In the genomic region with DNA sequence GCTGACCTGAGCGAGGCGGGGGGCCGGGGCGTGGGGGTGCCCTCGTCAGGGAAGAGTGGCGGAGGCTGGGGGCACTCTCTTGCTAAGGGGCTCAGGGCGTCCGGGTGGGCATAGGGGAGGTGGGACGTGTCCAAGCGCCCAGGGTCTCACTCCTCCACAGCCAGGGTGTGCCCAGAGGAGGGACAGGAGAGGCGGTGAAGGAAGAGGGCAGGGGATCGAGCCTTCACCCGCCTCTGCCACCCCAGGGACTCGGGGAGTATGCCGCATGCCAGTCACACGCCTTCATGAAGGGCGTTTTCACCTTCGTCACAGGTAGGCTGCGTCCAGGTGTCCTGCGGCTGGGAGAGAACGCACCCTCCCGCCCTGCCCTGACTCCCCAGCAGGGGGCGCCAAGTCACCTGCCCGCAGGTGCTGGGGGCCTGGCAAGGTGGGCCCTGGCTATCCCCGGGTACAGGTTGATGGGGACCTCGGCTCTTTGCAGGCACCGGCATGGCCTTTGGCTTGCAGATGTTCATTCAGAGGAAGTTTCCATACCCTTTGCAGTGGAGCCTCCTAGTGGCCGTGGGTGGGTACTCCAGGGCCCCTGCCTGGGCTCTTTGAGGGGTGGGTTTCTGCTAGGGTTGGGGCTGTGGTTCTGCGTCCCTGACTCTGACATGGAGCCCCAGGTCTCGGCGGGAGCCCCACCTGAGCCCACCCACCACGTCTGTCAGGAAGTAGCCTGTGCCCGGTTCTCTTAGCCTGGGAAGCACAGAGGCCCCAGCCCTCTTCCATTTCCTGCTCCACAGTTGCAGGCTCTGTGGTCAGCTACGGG, we compare ENCODE assay signal across 1 cellular context.
TF ChIP-seq lines count a peak whose summit lies in the region.

No MANE protein-coding gene starts in this region.

TF ChIP-seq in HEK293, 187 proteins besides CTCF, POLR2A, EP300 and RAD21 (continued from another document and continues in another):
- TF ChIP-seq, protein P1, sequence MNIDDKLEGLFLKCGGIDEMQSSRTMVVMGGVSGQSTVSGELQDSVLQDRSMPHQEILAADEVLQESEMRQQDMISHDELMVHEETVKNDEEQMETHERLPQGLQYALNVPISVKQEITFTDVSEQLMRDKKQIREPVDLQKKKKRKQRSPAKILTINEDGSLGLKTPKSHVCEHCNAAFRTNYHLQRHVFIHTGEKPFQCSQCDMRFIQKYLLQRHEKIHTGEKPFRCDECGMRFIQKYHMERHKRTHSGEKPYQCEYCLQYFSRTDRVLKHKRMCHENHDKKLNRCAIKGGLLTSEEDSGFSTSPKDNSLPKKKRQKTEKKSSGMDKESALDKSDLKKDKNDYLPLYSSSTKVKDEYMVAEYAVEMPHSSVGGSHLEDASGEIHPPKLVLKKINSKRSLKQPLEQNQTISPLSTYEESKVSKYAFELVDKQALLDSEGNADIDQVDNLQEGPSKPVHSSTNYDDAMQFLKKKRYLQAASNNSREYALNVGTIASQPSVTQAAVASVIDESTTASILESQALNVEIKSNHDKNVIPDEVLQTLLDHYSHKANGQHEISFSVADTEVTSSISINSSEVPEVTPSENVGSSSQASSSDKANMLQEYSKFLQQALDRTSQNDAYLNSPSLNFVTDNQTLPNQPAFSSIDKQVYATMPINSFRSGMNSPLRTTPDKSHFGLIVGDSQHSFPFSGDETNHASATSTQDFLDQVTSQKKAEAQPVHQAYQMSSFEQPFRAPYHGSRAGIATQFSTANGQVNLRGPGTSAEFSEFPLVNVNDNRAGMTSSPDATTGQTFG (tag by site-specific recombination; IDR thresholded peaks at IDR 0.05; ENCODE audit: borderline replicate concordance): no peak
- no peak for TF ChIP-seq ZNF174 (tag by site-specific recombination; IDR thresholded peaks at IDR 0.05)
- TF ChIP-seq, protein P2, sequence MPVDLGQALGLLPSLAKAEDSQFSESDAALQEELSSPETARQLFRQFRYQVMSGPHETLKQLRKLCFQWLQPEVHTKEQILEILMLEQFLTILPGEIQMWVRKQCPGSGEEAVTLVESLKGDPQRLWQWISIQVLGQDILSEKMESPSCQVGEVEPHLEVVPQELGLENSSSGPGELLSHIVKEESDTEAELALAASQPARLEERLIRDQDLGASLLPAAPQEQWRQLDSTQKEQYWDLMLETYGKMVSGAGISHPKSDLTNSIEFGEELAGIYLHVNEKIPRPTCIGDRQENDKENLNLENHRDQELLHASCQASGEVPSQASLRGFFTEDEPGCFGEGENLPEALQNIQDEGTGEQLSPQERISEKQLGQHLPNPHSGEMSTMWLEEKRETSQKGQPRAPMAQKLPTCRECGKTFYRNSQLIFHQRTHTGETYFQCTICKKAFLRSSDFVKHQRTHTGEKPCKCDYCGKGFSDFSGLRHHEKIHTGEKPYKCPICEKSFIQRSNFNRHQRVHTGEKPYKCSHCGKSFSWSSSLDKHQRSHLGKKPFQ (tag by site-specific recombination; IDR thresholded peaks at IDR 0.05): no peak
- TF ChIP-seq ZNF544 (tag by site-specific recombination; IDR thresholded peaks at IDR 0.05): no peak
- TF ChIP-seq TRIM28 (IDR thresholded peaks at IDR 0.05; ENCODE audit: borderline replicate concordance, low read length): no peak
- TF ChIP-seq ZNF391 (tag by site-specific recombination; IDR thresholded peaks at IDR 0.05; ENCODE audit: borderline replicate concordance, low read depth): peak; percentile 38; the same call in 1 of the 2 replicates
- no peak for TF ChIP-seq HOXD13 (CRISPR knock-in tag; IDR thresholded peaks at IDR 0.05; ENCODE audit: borderline replicate concordance)
- TF ChIP-seq, protein P3, sequence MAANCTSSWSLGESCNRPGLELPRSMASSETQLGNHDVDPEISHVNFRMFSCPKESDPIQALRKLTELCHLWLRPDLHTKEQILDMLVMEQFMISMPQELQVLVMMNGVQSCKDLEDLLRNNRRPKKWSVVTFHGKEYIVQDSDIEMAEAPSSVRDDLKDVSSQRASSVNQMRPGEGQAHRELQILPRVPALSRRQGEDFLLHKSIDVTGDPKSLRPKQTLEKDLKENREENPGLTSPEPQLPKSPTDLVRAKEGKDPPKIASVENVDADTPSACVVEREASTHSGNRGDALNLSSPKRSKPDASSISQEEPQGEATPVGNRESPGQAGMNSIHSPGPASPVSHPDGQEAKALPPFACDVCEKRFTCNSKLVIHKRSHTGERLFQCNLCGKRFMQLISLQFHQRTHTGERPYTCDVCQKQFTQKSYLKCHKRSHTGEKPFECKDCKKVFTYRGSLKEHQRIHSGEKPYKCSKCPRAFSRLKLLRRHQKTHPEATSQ (tag by site-specific recombination; IDR thresholded peaks at IDR 0.05): no peak
- TF ChIP-seq ZNF19 (tag by site-specific recombination; IDR thresholded peaks at IDR 0.05; ENCODE audit: low read depth): no peak
- no peak for TF ChIP-seq OVOL3 (tag by site-specific recombination; IDR thresholded peaks at IDR 0.05)
- TF ChIP-seq ZNF792 (tag by site-specific recombination; IDR thresholded peaks at IDR 0.05): no peak
- TF ChIP-seq ZNF146 (tag by site-specific recombination; IDR thresholded peaks at IDR 0.05): no peak
- TF ChIP-seq, protein P4, sequence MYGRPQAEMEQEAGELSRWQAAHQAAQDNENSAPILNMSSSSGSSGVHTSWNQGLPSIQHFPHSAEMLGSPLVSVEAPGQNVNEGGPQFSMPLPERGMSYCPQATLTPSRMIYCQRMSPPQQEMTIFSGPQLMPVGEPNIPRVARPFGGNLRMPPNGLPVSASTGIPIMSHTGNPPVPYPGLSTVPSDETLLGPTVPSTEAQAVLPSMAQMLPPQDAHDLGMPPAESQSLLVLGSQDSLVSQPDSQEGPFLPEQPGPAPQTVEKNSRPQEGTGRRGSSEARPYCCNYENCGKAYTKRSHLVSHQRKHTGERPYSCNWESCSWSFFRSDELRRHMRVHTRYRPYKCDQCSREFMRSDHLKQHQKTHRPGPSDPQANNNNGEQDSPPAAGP (tag by site-specific recombination; IDR thresholded peaks at IDR 0.05): peak; percentile 69; the same call in 1 of the 2 replicates
- no peak for TF ChIP-seq ZNF785 (tag by site-specific recombination; IDR thresholded peaks at IDR 0.05)
- TF ChIP-seq MYNN (tag by site-specific recombination; IDR thresholded peaks at IDR 0.05; ENCODE audit: borderline replicate concordance): peak; percentile 26; the same call in 1 of the 2 replicates
- TF ChIP-seq ZNF292 (tag by site-specific recombination; IDR thresholded peaks at IDR 0.05; ENCODE audit: borderline replicate concordance, low read depth): no peak
- TF ChIP-seq, protein P5, sequence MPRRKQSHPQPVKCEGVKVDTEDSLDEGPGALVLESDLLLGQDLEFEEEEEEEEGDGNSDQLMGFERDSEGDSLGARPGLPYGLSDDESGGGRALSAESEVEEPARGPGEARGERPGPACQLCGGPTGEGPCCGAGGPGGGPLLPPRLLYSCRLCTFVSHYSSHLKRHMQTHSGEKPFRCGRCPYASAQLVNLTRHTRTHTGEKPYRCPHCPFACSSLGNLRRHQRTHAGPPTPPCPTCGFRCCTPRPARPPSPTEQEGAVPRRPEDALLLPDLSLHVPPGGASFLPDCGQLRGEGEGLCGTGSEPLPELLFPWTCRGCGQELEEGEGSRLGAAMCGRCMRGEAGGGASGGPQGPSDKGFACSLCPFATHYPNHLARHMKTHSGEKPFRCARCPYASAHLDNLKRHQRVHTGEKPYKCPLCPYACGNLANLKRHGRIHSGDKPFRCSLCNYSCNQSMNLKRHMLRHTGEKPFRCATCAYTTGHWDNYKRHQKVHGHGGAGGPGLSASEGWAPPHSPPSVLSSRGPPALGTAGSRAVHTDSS (tag by site-specific recombination; IDR thresholded peaks at IDR 0.05): no peak
- TF ChIP-seq, protein P6, sequence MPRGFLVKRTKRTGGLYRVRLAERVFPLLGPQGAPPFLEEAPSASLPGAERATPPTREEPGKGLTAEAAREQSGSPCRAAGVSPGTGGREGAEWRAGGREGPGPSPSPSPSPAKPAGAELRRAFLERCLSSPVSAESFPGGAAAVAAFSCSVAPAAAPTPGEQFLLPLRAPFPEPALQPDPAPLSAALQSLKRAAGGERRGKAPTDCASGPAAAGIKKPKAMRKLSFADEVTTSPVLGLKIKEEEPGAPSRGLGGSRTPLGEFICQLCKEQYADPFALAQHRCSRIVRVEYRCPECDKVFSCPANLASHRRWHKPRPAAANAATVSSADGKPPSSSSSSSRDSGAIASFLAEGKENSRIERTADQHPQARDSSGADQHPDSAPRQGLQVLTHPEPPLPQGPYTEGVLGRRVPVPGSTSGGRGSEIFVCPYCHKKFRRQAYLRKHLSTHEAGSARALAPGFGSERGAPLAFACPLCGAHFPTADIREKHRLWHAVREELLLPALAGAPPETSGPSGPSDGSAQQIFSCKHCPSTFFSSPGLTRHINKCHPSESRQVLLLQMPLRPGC (tag by site-specific recombination; IDR thresholded peaks at IDR 0.05): 0 out of 2 replicates have a peak, but pooled peaks have one; percentile 10
- TF ChIP-seq ZNF837 (tag by site-specific recombination; IDR thresholded peaks at IDR 0.05): no peak
- no peak for TF ChIP-seq ZNF354C (tag by site-specific recombination; IDR thresholded peaks at IDR 0.05; ENCODE audit: borderline replicate concordance, low read depth)
- TF ChIP-seq REPIN1 (tag by site-specific recombination; IDR thresholded peaks at IDR 0.05; ENCODE audit: low read depth): no peak
- TF ChIP-seq ZNF426 (tag by site-specific recombination; IDR thresholded peaks at IDR 0.05): no peak
- no peak for TF ChIP-seq ZBTB21 (tag by site-specific recombination; IDR thresholded peaks at IDR 0.05)
- TF ChIP-seq ZNF23 (tag by site-specific recombination; IDR thresholded peaks at IDR 0.05; ENCODE audit: borderline replicate concordance): no peak
- TF ChIP-seq OSR2 (tag by site-specific recombination; IDR thresholded peaks at IDR 0.05): no peak
- TF ChIP-seq SCRT1 (tag by site-specific recombination; IDR thresholded peaks at IDR 0.05; ENCODE audit: borderline replicate concordance): no peak
- no peak for TF ChIP-seq ZNF324 (tag by site-specific recombination; IDR thresholded peaks at IDR 0.05)
- TF ChIP-seq, protein P7, sequence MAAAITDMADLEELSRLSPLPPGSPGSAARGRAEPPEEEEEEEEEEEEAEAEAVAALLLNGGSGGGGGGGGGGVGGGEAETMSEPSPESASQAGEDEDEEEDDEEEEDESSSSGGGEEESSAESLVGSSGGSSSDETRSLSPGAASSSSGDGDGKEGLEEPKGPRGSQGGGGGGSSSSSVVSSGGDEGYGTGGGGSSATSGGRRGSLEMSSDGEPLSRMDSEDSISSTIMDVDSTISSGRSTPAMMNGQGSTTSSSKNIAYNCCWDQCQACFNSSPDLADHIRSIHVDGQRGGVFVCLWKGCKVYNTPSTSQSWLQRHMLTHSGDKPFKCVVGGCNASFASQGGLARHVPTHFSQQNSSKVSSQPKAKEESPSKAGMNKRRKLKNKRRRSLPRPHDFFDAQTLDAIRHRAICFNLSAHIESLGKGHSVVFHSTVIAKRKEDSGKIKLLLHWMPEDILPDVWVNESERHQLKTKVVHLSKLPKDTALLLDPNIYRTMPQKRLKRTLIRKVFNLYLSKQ (tag by site-specific recombination; IDR thresholded peaks at IDR 0.05; ENCODE audit: borderline replicate concordance): 0 out of 2 replicates have a peak, but pooled peaks have one; percentile 48
- no peak for TF ChIP-seq ZSCAN23 (tag by site-specific recombination; IDR thresholded peaks at IDR 0.05)
- peak; percentile 51; the same call in 1 of the 2 replicates for TF ChIP-seq ZXDB (tag by site-specific recombination; IDR thresholded peaks at IDR 0.05)
- no peak for TF ChIP-seq ZNF140 (tag by site-specific recombination; IDR thresholded peaks at IDR 0.05)
- no peak for TF ChIP-seq ZNF184 (tag by site-specific recombination; IDR thresholded peaks at IDR 0.05)
- TF ChIP-seq ZNF677 (tag by site-specific recombination; IDR thresholded peaks at IDR 0.05): no peak
- TF ChIP-seq, protein P8, sequence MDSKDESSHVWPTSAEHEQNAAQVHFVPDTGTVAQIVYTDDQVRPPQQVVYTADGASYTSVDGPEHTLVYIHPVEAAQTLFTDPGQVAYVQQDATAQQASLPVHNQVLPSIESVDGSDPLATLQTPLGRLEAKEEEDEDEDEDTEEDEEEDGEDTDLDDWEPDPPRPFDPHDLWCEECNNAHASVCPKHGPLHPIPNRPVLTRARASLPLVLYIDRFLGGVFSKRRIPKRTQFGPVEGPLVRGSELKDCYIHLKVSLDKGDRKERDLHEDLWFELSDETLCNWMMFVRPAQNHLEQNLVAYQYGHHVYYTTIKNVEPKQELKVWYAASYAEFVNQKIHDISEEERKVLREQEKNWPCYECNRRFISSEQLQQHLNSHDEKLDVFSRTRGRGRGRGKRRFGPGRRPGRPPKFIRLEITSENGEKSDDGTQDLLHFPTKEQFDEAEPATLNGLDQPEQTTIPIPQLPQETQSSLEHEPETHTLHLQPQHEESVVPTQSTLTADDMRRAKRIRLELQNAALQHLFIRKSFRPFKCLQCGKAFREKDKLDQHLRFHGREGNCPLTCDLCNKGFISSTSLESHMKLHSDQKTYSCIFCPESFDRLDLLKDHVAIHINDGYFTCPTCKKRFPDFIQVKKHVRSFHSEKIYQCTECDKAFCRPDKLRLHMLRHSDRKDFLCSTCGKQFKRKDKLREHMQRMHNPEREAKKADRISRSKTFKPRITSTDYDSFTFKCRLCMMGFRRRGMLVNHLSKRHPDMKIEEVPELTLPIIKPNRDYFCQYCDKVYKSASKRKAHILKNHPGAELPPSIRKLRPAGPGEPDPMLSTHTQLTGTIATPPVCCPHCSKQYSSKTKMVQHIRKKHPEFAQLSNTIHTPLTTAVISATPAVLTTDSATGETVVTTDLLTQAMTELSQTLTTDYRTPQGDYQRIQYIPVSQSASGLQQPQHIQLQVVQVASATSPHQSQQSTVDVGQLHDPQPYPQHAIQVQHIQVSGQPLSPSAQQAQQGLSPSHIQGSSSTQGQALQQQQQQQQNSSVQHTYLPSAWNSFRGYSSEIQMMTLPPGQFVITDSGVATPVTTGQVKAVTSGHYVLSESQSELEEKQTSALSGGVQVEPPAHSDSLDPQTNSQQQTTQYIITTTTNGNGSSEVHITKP (tag by site-specific recombination; IDR thresholded peaks at IDR 0.05): peak; percentile 50; the same call in 1 of the 2 replicates
- TF ChIP-seq, protein P9, sequence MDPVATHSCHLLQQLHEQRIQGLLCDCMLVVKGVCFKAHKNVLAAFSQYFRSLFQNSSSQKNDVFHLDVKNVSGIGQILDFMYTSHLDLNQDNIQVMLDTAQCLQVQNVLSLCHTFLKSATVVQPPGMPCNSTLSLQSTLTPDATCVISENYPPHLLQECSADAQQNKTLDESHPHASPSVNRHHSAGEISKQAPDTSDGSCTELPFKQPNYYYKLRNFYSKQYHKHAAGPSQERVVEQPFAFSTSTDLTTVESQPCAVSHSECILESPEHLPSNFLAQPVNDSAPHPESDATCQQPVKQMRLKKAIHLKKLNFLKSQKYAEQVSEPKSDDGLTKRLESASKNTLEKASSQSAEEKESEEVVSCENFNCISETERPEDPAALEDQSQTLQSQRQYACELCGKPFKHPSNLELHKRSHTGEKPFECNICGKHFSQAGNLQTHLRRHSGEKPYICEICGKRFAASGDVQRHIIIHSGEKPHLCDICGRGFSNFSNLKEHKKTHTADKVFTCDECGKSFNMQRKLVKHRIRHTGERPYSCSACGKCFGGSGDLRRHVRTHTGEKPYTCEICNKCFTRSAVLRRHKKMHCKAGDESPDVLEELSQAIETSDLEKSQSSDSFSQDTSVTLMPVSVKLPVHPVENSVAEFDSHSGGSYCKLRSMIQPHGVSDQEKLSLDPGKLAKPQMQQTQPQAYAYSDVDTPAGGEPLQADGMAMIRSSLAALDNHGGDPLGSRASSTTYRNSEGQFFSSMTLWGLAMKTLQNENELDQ (tag by site-specific recombination; IDR thresholded peaks at IDR 0.05; ENCODE audit: low read depth): no peak
- TF ChIP-seq ZNF76 (tag by site-specific recombination; IDR thresholded peaks at IDR 0.05; ENCODE audit: borderline replicate concordance, low read depth): no peak; the same call in 1 of the 2 replicates
- no peak for TF ChIP-seq ZNF248 (tag by site-specific recombination; IDR thresholded peaks at IDR 0.05)
- TF ChIP-seq ZNF121 (tag by site-specific recombination; IDR thresholded peaks at IDR 0.05): no peak; the same call in 1 of the 2 replicates
- TF ChIP-seq ZNF214 (tag by site-specific recombination; IDR thresholded peaks at IDR 0.05; ENCODE audit: borderline replicate concordance): no peak
- no peak for TF ChIP-seq ZNF394 (tag by site-specific recombination; IDR thresholded peaks at IDR 0.05; ENCODE audit: borderline replicate concordance)
- no peak for TF ChIP-seq ZNF416 (tag by site-specific recombination; IDR thresholded peaks at IDR 0.05)
